Comparison of ENCODE assay signal across 30 cellular contexts in the genomic region with DNA sequence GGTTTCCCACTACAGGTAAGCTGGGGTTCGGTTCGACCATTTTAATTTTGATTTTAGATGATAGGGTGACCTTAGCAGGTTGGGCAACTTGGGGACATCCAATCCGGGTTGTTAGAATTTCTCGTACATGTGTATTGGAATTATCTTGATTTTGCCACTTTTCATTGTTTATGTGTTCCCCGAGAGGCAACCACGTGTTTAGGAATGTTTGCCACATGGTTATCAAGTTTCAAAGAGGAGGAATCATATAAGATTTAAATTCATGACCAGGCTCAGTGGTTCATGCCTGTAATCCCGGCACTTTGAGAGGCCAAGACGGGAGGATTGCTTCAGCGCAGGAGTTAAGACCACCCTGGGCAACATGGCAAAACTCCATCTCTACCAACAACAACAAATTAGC. TPM values are rescaled to one million over a fixed set of nuclear protein-coding genes. Genes with fewer than 3 reads are reported as not detected.
"Had no signal": no experiment of that assay in that cellular context is flagged by ENCODE, and none has a peak within 500 bp of the region (broad histone marks: within the 10 kb centered on the region; RNA-seq: fewer than 3 reads in every experiment).

No MANE protein-coding gene starts in this region.

- H3K4me3 Mint-ChIP-seq: naive thymus-derived CD8-positive, alpha-beta T cell; natural killer cell treated with Interleukin-12 subunit alpha and Interleukin-12 subunit beta and Interleukin-15 and Interleukin-18, amount 100 ng/mL, for 72 hours; nephron progenitor cell; neural crest cell; stimulated activated memory B cell treated with anti-CD40 and anti-IgM and Interleukin-4, amounts not matched to agents 10 μg/mL and 1 μg/mL and 100 μg/mL, for 72 hours; stimulated activated naive CD8-positive, alpha-beta T cell treated with anti-CD3 and anti-CD28 coated beads, Interleukin-15, amount 100 ng/mL, for 72 hours; type B pancreatic cell had no signal

- H3K27me3 ChIP-seq: neutrophil, pancreas, suprapubic skin, testis, tibial artery, transverse colon, upper lobe of right lung, uterus had no signal

- H3K4me1 Mint-ChIP-seq: neural crest cell; stimulated activated naive CD8-positive, alpha-beta T cell treated with anti-CD3 and anti-CD28 coated beads, Interleukin-15, amount 100 ng/mL, for 72 hours had no signal

- H3K9me3 ChIP-seq: neutrophil, pancreas, psoas muscle, spleen, suprapubic skin, testis, tibial artery, transverse colon, upper lobe of right lung, uterus had no signal

- H3K4me3 ChIP-seq: pancreas, psoas muscle, skin epidermis, smooth muscle cell, spleen, suprapubic skin, testis, tibial artery, transverse colon, upper lobe of right lung, uterus had no signal

- H3K4me2 ChIP-seq: smooth muscle cell had no signal

- ATAC-seq: naive thymus-derived CD8-positive, alpha-beta T cell; natural killer cell treated with Interleukin-12 subunit alpha and Interleukin-12 subunit beta and Interleukin-15 and Interleukin-18, amount 100 ng/mL, for 72 hours; pancreas; psoas muscle; right cardiac atrium; sciatic nerve; stimulated activated memory B cell treated with anti-CD40 and anti-IgM and Interleukin-4, amounts not matched to agents 10 μg/mL and 1 μg/mL and 100 μg/mL, for 72 hours; stimulated activated naive CD8-positive, alpha-beta T cell treated with anti-CD3 and anti-CD28 coated beads, Interleukin-15, amount 100 ng/mL, for 72 hours; stimulated activated naive CD8-positive, alpha-beta T cell treated with anti-CD3 and anti-CD28 coated beads, Interleukin-15, Interleukin-2, amounts not matched to agents 100 U/mL and 50 U/mL, for 24 hours; upper lobe of right lung had no signal

- H3K4me1 ChIP-seq: pancreas, psoas muscle, suprapubic skin, transverse colon, upper lobe of right lung, uterus had no signal

- H3K9me3 Mint-ChIP-seq: naive thymus-derived CD8-positive, alpha-beta T cell; natural killer cell treated with Interleukin-12 subunit alpha and Interleukin-12 subunit beta and Interleukin-15 and Interleukin-18, amount 100 ng/mL, for 72 hours; nephron progenitor cell; neural crest cell; stimulated activated memory B cell treated with anti-CD40 and anti-IgM and Interleukin-4, amounts not matched to agents 10 μg/mL and 1 μg/mL and 100 μg/mL, for 72 hours; stimulated activated naive CD8-positive, alpha-beta T cell treated with anti-CD3 and anti-CD28 coated beads, Interleukin-15, amount 100 ng/mL, for 72 hours; type B pancreatic cell had no signal

- H3K27ac ChIP-seq: neutrophil, pancreas, psoas muscle, skin epidermis, spleen, suprapubic skin, testis, tibial artery, transverse colon, upper lobe of right lung, uterus had no signal

- H3K36me3 ChIP-seq: neutrophil, pancreas, spleen, suprapubic skin, tibial artery, transverse colon, upper lobe of right lung, uterus had no signal

- FAIRE-seq: pancreas had no signal

- H3K36me3 Mint-ChIP-seq: naive thymus-derived CD8-positive, alpha-beta T cell; natural killer cell treated with Interleukin-12 subunit alpha and Interleukin-12 subunit beta and Interleukin-15 and Interleukin-18, amount 100 ng/mL, for 72 hours; stimulated activated memory B cell treated with anti-CD40 and anti-IgM and Interleukin-4, amounts not matched to agents 10 μg/mL and 1 μg/mL and 100 μg/mL, for 72 hours; type B pancreatic cell had no signal

- DNase-seq: nephron progenitor cell; nucleus accumbens; pancreas; psoas muscle; right cardiac atrium; spleen; stimulated activated CD4-positive, alpha-beta T cell treated with anti-CD3 and anti-CD28 coated beads, Interleukin-12 subunit alpha, Interleukin-12 subunit beta, amount 100 ng/mL, for 4 hours; stimulated activated CD4-positive, alpha-beta T cell treated with anti-CD3 and anti-CD28 coated beads, Interleukin-1b, Interleukin-23, amount 100 ng/mL, for 48 hours; stimulated activated CD4-positive, alpha-beta T cell treated with anti-CD3 and anti-CD28 coated beads, Interleukin-4, amount 100 ng/mL, for 1 hour; stimulated activated CD4-positive, alpha-beta T cell treated with anti-CD3 and anti-CD28 coated beads, Interleukin-4, amount 100 ng/mL, for 4 hours; stimulated activated CD8-positive, alpha-beta memory T cell treated with anti-CD3 and anti-CD28 coated beads, Interleukin-4, amount 100 ng/mL, for 48 hours; stimulated activated naive CD4-positive, alpha-beta T cell; stimulated activated naive CD8-positive, alpha-beta T cell treated with anti-CD3 and anti-CD28 coated beads, Interleukin-15, amount 100 ng/mL, for 72 hours; stimulated activated naive CD8-positive, alpha-beta T cell treated with anti-CD3 and anti-CD28 coated beads, Interleukin-15, Interleukin-2, amounts not matched to agents 100 U/mL and 50 U/mL, for 24 hours; substantia nigra; testis; tibial artery; transverse colon; upper lobe of right lung; uterus had no signal

- H3K27ac Mint-ChIP-seq: natural killer cell treated with Interleukin-12 subunit alpha and Interleukin-12 subunit beta and Interleukin-15 and Interleukin-18, amount 100 ng/mL, for 72 hours; stimulated activated memory B cell treated with anti-CD40 and anti-IgM and Interleukin-4, amounts not matched to agents 10 μg/mL and 1 μg/mL and 100 μg/mL, for 72 hours; stimulated activated naive CD8-positive, alpha-beta T cell treated with anti-CD3 and anti-CD28 coated beads, Interleukin-15, amount 100 ng/mL, for 72 hours; type B pancreatic cell had no signal

RNA-seq across cellular contexts. Expression of a gene that starts 10.0 kb away (rescaled TPM):
- total RNA-seq: naive thymus-derived CD8-positive, alpha-beta T cell; natural killer cell treated with Interleukin-12 subunit alpha and Interleukin-12 subunit beta and Interleukin-15 and Interleukin-18, amount 100 ng/mL, for 72 hours had no signal
- polyA plus RNA-seq: smooth muscle cell had no signal
